ENCODE assay signal across 1 cellular context in genomic region chr14:34722723-34723545, GRCh38.
TF ChIP-seq lines count a peak whose summit lies in the region.

No MANE protein-coding gene starts in this region.

TF ChIP-seq in HepG2, 621 proteins besides CTCF, POLR2A, EP300 and RAD21 (continued from another document and continues in another):
- TF ChIP-seq FOSL2 (CRISPR knock-in tag; IDR thresholded peaks at IDR 0.05) = no peak
- no peak for TF ChIP-seq ADNP (CRISPR knock-in tag; IDR thresholded peaks at IDR 0.05)
- TF ChIP-seq ATF1 (CRISPR knock-in tag; IDR thresholded peaks at IDR 0.05) = no peak
- TF ChIP-seq FOXK2 (IDR thresholded peaks at IDR 0.05) = no peak
- TF ChIP-seq CHCHD3 (CRISPR knock-in tag; IDR thresholded peaks at IDR 0.05) = no peak
- TF ChIP-seq HNRNPK (IDR thresholded peaks at IDR 0.05; ENCODE audit: low read depth, low read length, poor library complexity, severe bottlenecking) = no peak
- TF ChIP-seq CREB3 (CRISPR knock-in tag; IDR thresholded peaks at IDR 0.05) = no peak
- TF ChIP-seq ZNF382 (CRISPR knock-in tag; IDR thresholded peaks at IDR 0.05; ENCODE audit: borderline replicate concordance) = no peak
- TF ChIP-seq, protein P1, sequence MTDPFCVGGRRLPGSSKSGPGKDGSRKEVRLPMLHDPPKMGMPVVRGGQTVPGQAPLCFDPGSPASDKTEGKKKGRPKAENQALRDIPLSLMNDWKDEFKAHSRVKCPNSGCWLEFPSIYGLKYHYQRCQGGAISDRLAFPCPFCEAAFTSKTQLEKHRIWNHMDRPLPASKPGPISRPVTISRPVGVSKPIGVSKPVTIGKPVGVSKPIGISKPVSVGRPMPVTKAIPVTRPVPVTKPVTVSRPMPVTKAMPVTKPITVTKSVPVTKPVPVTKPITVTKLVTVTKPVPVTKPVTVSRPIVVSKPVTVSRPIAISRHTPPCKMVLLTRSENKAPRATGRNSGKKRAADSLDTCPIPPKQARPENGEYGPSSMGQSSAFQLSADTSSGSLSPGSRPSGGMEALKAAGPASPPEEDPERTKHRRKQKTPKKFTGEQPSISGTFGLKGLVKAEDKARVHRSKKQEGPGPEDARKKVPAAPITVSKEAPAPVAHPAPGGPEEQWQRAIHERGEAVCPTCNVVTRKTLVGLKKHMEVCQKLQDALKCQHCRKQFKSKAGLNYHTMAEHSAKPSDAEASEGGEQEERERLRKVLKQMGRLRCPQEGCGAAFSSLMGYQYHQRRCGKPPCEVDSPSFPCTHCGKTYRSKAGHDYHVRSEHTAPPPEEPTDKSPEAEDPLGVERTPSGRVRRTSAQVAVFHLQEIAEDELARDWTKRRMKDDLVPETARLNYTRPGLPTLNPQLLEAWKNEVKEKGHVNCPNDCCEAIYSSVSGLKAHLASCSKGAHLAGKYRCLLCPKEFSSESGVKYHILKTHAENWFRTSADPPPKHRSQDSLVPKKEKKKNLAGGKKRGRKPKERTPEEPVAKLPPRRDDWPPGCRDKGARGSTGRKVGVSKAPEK (CRISPR knock-in tag; IDR thresholded peaks at IDR 0.05; ENCODE audit: borderline replicate concordance) = no peak; the same call in none of the 2 replicates
- no peak for TF ChIP-seq CHD4 (IDR thresholded peaks at IDR 0.05; ENCODE audit: borderline replicate concordance, low read length)
- TF ChIP-seq SP2 (CRISPR knock-in tag; IDR thresholded peaks at IDR 0.05) = no peak
- TF ChIP-seq NFKB2 (CRISPR knock-in tag; IDR thresholded peaks at IDR 0.05; ENCODE audit: borderline replicate concordance) = no peak
- no peak for TF ChIP-seq ZNF891 (CRISPR knock-in tag; IDR thresholded peaks at IDR 0.05)
- TF ChIP-seq NBN (conservative IDR thresholded peaks at IDR 0.05) = no peak
- no peak for TF ChIP-seq ZSCAN21 (CRISPR knock-in tag; IDR thresholded peaks at IDR 0.05; ENCODE audit: borderline replicate concordance)
- TF ChIP-seq MBD4 (IDR thresholded peaks at IDR 0.05; ENCODE audit: borderline replicate concordance, low read length) = no peak
- TF ChIP-seq MAZ (IDR thresholded peaks at IDR 0.05; ENCODE audit: borderline replicate concordance, low read depth, low read length) = no peak
- no peak for TF ChIP-seq MAZ (CRISPR knock-in tag; IDR thresholded peaks at IDR 0.05; ENCODE audit: low read depth)
- no peak for TF ChIP-seq ZNF569 (CRISPR knock-in tag; IDR thresholded peaks at IDR 0.05; ENCODE audit: borderline replicate concordance)
- peak; percentile 23; the same call in 1 of the 2 replicates for TF ChIP-seq MIER2 (CRISPR knock-in tag; IDR thresholded peaks at IDR 0.05)
- no peak for TF ChIP-seq ZSCAN31 (CRISPR knock-in tag; IDR thresholded peaks at IDR 0.05; ENCODE audit: low read depth)
- TF ChIP-seq CENPX (CRISPR knock-in tag; IDR thresholded peaks at IDR 0.05) = no peak
- no peak for TF ChIP-seq ZNF263 (CRISPR knock-in tag; IDR thresholded peaks at IDR 0.05)
- TF ChIP-seq ZNF558 (CRISPR knock-in tag; IDR thresholded peaks at IDR 0.05; ENCODE audit: borderline replicate concordance) = no peak
- no peak; the same call in 1 of the 2 replicates for TF ChIP-seq ZSCAN9 (CRISPR knock-in tag; IDR thresholded peaks at IDR 0.05; ENCODE audit: borderline replicate concordance)
- no peak for TF ChIP-seq HOXA7 (CRISPR knock-in tag; IDR thresholded peaks at IDR 0.05)
- TF ChIP-seq, protein P2, sequence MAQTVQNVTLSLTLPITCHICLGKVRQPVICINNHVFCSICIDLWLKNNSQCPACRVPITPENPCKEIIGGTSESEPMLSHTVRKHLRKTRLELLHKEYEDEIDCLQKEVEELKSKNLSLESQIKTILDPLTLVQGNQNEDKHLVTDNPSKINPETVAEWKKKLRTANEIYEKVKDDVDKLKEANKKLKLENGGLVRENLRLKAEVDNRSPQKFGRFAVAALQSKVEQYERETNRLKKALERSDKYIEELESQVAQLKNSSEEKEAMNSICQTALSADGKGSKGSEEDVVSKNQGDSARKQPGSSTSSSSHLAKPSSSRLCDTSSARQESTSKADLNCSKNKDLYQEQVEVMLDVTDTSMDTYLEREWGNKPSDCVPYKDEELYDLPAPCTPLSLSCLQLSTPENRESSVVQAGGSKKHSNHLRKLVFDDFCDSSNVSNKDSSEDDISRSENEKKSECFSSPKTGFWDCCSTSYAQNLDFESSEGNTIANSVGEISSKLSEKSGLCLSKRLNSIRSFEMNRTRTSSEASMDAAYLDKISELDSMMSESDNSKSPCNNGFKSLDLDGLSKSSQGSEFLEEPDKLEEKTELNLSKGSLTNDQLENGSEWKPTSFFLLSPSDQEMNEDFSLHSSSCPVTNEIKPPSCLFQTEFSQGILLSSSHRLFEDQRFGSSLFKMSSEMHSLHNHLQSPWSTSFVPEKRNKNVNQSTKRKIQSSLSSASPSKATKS (CRISPR knock-in tag; IDR thresholded peaks at IDR 0.05) = no peak
- TF ChIP-seq ZNF430 (CRISPR knock-in tag; IDR thresholded peaks at IDR 0.05) = peak; percentile 55; the same call in 1 of the 2 replicates
- no peak for TF ChIP-seq NPAS2 (CRISPR knock-in tag; IDR thresholded peaks at IDR 0.05; ENCODE audit: borderline replicate concordance)
- TF ChIP-seq, protein P3, sequence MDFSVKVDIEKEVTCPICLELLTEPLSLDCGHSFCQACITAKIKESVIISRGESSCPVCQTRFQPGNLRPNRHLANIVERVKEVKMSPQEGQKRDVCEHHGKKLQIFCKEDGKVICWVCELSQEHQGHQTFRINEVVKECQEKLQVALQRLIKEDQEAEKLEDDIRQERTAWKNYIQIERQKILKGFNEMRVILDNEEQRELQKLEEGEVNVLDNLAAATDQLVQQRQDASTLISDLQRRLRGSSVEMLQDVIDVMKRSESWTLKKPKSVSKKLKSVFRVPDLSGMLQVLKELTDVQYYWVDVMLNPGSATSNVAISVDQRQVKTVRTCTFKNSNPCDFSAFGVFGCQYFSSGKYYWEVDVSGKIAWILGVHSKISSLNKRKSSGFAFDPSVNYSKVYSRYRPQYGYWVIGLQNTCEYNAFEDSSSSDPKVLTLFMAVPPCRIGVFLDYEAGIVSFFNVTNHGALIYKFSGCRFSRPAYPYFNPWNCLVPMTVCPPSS (IDR thresholded peaks at IDR 0.05) = no peak
- peak; percentile 25 for TF ChIP-seq ASH2L (IDR thresholded peaks at IDR 0.05; ENCODE audit: insufficient read length, low read depth, low read length)
- TF ChIP-seq ZMAT3 (CRISPR knock-in tag; conservative IDR thresholded peaks at IDR 0.05) = no peak
- TF ChIP-seq IKZF1 (IDR thresholded peaks at IDR 0.05) = no peak
- TF ChIP-seq, protein P4, sequence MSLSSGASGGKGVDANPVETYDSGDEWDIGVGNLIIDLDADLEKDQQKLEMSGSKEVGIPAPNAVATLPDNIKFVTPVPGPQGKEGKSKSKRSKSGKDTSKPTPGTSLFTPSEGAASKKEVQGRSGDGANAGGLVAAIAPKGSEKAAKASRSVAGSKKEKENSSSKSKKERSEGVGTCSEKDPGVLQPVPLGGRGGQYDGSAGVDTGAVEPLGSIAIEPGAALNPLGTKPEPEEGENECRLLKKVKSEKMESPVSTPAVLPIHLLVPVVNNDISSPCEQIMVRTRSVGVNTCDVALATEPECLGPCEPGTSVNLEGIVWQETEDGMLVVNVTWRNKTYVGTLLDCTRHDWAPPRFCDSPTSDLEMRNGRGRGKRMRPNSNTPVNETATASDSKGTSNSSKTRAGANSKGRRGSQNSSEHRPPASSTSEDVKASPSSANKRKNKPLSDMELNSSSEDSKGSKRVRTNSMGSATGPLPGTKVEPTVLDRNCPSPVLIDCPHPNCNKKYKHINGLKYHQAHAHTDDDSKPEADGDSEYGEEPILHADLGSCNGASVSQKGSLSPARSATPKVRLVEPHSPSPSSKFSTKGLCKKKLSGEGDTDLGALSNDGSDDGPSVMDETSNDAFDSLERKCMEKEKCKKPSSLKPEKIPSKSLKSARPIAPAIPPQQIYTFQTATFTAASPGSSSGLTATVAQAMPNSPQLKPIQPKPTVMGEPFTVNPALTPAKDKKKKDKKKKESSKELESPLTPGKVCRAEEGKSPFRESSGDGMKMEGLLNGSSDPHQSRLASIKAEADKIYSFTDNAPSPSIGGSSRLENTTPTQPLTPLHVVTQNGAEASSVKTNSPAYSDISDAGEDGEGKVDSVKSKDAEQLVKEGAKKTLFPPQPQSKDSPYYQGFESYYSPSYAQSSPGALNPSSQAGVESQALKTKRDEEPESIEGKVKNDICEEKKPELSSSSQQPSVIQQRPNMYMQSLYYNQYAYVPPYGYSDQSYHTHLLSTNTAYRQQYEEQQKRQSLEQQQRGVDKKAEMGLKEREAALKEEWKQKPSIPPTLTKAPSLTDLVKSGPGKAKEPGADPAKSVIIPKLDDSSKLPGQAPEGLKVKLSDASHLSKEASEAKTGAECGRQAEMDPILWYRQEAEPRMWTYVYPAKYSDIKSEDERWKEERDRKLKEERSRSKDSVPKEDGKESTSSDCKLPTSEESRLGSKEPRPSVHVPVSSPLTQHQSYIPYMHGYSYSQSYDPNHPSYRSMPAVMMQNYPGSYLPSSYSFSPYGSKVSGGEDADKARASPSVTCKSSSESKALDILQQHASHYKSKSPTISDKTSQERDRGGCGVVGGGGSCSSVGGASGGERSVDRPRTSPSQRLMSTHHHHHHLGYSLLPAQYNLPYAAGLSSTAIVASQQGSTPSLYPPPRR (CRISPR knock-in tag; IDR thresholded peaks at IDR 0.05; ENCODE audit: borderline replicate concordance) = no peak
- no peak for TF ChIP-seq TBP (CRISPR knock-in tag; IDR thresholded peaks at IDR 0.05)
- peak; percentile 97; the same call in 1 of the 2 replicates for TF ChIP-seq PAX8 (CRISPR knock-in tag; IDR thresholded peaks at IDR 0.05; ENCODE audit: borderline replicate concordance)
- TF ChIP-seq DPF2 (CRISPR knock-in tag; IDR thresholded peaks at IDR 0.05; ENCODE audit: borderline replicate concordance, low read depth) = no peak
- no peak for TF ChIP-seq ETV5 (CRISPR knock-in tag; IDR thresholded peaks at IDR 0.05; ENCODE audit: borderline replicate concordance)
- TF ChIP-seq CBX2 (IDR thresholded peaks at IDR 0.05; ENCODE audit: low read depth, low read length) = no peak
- no peak for TF ChIP-seq CBX2 (CRISPR knock-in tag; IDR thresholded peaks at IDR 0.05; ENCODE audit: low read depth)
- peak; percentile 68; the same call in 1 of the 2 replicates for TF ChIP-seq ZGPAT (CRISPR knock-in tag; IDR thresholded peaks at IDR 0.05)
- TF ChIP-seq KDM6A (CRISPR knock-in tag; IDR thresholded peaks at IDR 0.05; ENCODE audit: low read depth) = no peak
- TF ChIP-seq MLLT10 (CRISPR knock-in tag; IDR thresholded peaks at IDR 0.05) = no peak
- TF ChIP-seq, protein P5, sequence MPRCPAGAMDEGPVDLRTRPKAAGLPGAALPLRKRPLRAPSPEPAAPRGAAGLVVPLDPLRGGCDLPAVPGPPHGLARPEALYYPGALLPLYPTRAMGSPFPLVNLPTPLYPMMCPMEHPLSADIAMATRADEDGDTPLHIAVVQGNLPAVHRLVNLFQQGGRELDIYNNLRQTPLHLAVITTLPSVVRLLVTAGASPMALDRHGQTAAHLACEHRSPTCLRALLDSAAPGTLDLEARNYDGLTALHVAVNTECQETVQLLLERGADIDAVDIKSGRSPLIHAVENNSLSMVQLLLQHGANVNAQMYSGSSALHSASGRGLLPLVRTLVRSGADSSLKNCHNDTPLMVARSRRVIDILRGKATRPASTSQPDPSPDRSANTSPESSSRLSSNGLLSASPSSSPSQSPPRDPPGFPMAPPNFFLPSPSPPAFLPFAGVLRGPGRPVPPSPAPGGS (CRISPR knock-in tag; IDR thresholded peaks at IDR 0.05) = 0 out of 2 replicates have a peak, but pooled peaks have one; percentile 68
- no peak for TF ChIP-seq ZNF564 (CRISPR knock-in tag; IDR thresholded peaks at IDR 0.05)
- TF ChIP-seq TOE1 (CRISPR knock-in tag; IDR thresholded peaks at IDR 0.05) = 0 out of 2 replicates have a peak, but pooled peaks have one; percentile 53
- no peak for TF ChIP-seq ZNF678 (CRISPR knock-in tag; IDR thresholded peaks at IDR 0.05)
- TF ChIP-seq CCAR2 (optimal IDR thresholded peaks at IDR 0.05; ENCODE audit: low read depth, low read length) = no peak
- TF ChIP-seq TGIF2 (CRISPR knock-in tag; IDR thresholded peaks at IDR 0.05) = no peak
- TF ChIP-seq ARNTL (CRISPR knock-in tag; IDR thresholded peaks at IDR 0.05) = peak; percentile 58; the same call in 1 of the 2 replicates
- peak; percentile 68 for TF ChIP-seq IKZF4 (CRISPR knock-in tag; IDR thresholded peaks at IDR 0.05; ENCODE audit: borderline replicate concordance, low read depth, not compliant biosample characterization)
- 0 out of 2 replicates have a peak, but pooled peaks have one; percentile 58 for TF ChIP-seq ARID3A (IDR thresholded peaks at IDR 0.05; ENCODE audit: low read depth, low read length)
